ENCODE assay signal across 26 cellular contexts in the genomic region with DNA sequence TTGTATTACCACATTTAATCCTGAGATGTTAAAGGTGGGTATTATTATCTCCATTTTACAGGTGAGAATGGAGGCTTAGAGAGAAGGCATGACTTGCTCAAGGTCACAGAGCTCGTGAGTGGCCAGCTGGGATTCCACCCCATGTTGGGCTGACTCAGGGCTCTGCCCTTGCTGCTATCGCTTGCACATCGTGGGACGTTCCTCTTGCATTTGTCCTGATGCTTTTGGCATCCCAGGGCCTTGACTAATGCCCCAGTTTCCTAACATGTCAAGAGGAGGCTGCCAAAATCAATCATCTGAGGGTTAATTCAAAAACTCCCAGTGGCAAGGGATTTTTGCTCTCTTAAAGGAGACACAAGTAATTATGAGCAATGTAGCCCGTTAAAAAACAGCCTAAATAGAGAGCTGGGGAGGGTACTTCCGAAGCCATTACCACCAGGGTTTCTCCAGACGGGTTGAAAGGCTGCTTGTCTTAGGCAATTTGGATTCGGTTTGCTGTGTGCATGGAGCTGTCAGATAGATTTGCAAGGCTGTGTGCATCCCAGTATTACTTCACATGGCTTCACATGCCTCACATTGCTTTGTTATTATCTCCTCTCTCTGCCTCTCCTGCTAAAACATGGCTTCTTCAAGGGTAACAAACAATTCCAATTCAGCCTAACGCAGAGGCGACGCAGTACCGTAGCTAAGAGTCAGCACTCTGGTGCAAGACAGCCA.
"Had no signal": no experiment of that assay in that cellular context is flagged by ENCODE, and none has a peak within 500 bp of the region (broad histone marks: within the 10 kb centered on the region; RNA-seq: fewer than 3 reads in every experiment).

No MANE protein-coding gene starts in this region.

- H3K27ac Mint-ChIP-seq: activated B cell treated with CpG ODN at 0.5 μM for 24 hours; activated CD8-positive, alpha-beta T cell treated with anti-CD3 and anti-CD28 coated beads for 36 hours; activated T-helper 17 cell treated with anti-CD3 and anti-CD28 coated beads, Interleukin-2, amount 50 U/mL, for 72 hours; natural killer cell treated with Interleukin-12 subunit alpha and Interleukin-12 subunit beta and Interleukin-15 and Interleukin-18, amount 100 ng/mL, for 72 hours had no signal

- H3K4me1 Mint-ChIP-seq: activated B cell treated with CpG ODN at 0.5 μM for 24 hours; activated T-helper 17 cell treated with anti-CD3 and anti-CD28 coated beads, Interleukin-2, amount 50 U/mL, for 72 hours had no signal

- H3K4me3 Mint-ChIP-seq: activated B cell treated with CpG ODN at 0.5 μM for 24 hours; activated CD8-positive, alpha-beta T cell treated with anti-CD3 and anti-CD28 coated beads for 36 hours; activated T-cell treated with anti-CD3 and anti-CD28 coated beads, Interleukin-2, amount 50 U/mL, for 4 hours; activated T-helper 17 cell treated with anti-CD3 and anti-CD28 coated beads, Interleukin-2, amount 50 U/mL, for 72 hours; natural killer cell treated with Interleukin-12 subunit alpha and Interleukin-12 subunit beta and Interleukin-15 and Interleukin-18, amount 100 ng/mL, for 72 hours had no signal

- H3K9me3 ChIP-seq: body of pancreas, esophagus squamous epithelium, mucosa of descending colon, neutrophil, ovary, prostate gland, testis, transverse colon had no signal

- H3K36me3 ChIP-seq: esophagus squamous epithelium, left lung, neutrophil, ovary, prostate gland, transverse colon had no signal

- DNase-seq: activated B cell treated with CpG ODN at 0.5 μM for 24 hours; activated CD4-positive, alpha-beta T cell treated with anti-CD3 and anti-CD28 coated beads, Interleukin-2, amount 50 U/mL, for 1 hour; activated CD8-positive, alpha-beta T cell treated with anti-CD3 and anti-CD28 coated beads for 36 hours; activated gamma-delta T cell treated with Interleukin-2 at 50 U/mL for 16 hours; activated naive CD4-positive, alpha-beta T cell treated with anti-CD3 and anti-CD28 coated beads, Interleukin-2, amount 50 U/mL, for 16 hours; activated T-cell treated with anti-CD3 and anti-CD28 coated beads, Interleukin-2, amount 50 U/mL, for 4 hours; anterior cingulate cortex; body of pancreas; effector CD4-positive, alpha-beta T cell; esophagus squamous epithelium; kidney glomerular epithelial cell; left lung; mucosa of descending colon; ovary; stimulated activated CD4-positive, alpha-beta T cell treated with anti-CD3 and anti-CD28 coated beads, Interleukin-15, amount 100 ng/mL, for 24 hours; stimulated activated naive CD4-positive, alpha-beta T cell; T-helper 2 cell; testis; transverse colon had no signal

- H3K4me3 ChIP-seq: body of pancreas, esophagus squamous epithelium, left lung, mucosa of descending colon, ovary, prostate gland, testis, transverse colon had no signal

- H3K4me1 ChIP-seq: body of pancreas, esophagus squamous epithelium, left lung, prostate gland, testis, transverse colon had no signal

- FAIRE-seq: frontal cortex, urothelium cell line had no signal

- H3K9me3 Mint-ChIP-seq: activated B cell treated with CpG ODN at 0.5 μM for 24 hours; activated CD8-positive, alpha-beta T cell treated with anti-CD3 and anti-CD28 coated beads for 36 hours; activated T-cell treated with anti-CD3 and anti-CD28 coated beads, Interleukin-2, amount 50 U/mL, for 4 hours; activated T-helper 17 cell treated with anti-CD3 and anti-CD28 coated beads, Interleukin-2, amount 50 U/mL, for 72 hours; natural killer cell treated with Interleukin-12 subunit alpha and Interleukin-12 subunit beta and Interleukin-15 and Interleukin-18, amount 100 ng/mL, for 72 hours had no signal

- H3K36me3 Mint-ChIP-seq: natural killer cell treated with Interleukin-12 subunit alpha and Interleukin-12 subunit beta and Interleukin-15 and Interleukin-18, amount 100 ng/mL, for 72 hours had no signal

- H3K27ac ChIP-seq: body of pancreas, epithelial cell of prostate, esophagus squamous epithelium, left lung, neutrophil, ovary, prostate gland, testis, transverse colon had no signal

- ATAC-seq: activated CD8-positive, alpha-beta T cell treated with anti-CD3 and anti-CD28 coated beads for 36 hours; activated T-cell treated with anti-CD3 and anti-CD28 coated beads, Interleukin-2, amount 50 U/mL, for 4 hours; activated T-helper 17 cell treated with anti-CD3 and anti-CD28 coated beads, Interleukin-2, amount 50 U/mL, for 72 hours; body of pancreas; left lung; mucosa of descending colon; natural killer cell treated with Interleukin-12 subunit alpha and Interleukin-12 subunit beta and Interleukin-15 and Interleukin-18, amount 100 ng/mL, for 72 hours had no signal

- H3K27me3 ChIP-seq: body of pancreas, esophagus squamous epithelium, left lung, neutrophil, ovary, testis, transverse colon had no signal
